In the genomic region with DNA sequence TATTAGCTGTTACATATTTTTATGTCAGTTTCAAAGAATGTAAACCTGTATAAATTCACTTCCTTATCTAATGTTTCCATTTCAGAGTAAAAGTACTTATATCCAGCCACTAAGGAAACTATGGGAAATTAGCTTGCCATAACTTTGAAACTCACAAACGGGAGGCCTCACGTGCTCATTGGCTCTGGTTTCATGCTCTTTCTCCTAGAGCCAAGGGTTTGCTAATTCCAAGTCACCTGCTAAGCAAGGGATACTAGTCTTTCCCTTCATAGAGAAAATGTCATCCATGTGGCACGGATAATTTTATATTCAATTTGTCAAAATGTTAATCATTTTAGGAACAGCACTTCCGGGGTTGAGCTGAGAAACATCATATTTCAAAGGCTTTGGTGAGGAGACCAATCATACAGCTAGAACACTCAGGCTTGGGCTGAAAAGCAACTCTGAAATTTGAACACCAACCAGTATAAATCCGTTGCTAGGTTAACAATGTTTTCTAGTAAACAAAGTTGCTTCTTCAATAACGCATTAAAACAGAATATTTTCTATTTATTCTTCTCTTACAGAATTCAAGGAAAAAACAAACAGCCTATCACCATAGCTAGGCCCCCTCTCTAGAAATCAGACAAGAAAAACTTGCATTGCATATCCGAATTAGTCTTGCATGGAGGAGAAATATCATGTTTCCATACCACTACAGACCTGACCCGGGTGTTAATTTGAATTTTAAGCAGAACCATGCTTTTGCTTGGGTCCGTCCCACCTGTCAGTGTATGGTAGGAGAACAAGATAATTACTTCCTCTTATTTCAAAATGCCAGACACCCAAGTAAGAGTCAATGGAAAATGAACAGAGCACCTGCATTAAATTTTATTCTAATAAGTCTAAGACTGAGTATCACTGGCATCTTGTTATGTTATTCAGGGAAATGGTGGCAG, we compare ENCODE assay signal across 24 cellular contexts.
"Had no signal": no experiment of that assay in that cellular context is flagged by ENCODE, and none has a peak within 500 bp of the region (broad histone marks: within the 10 kb centered on the region; RNA-seq: fewer than 3 reads in every experiment).

No MANE protein-coding gene starts in this region.

- DNase-seq: activated B cell treated with CpG ODN at 0.5 μM for 24 hours; activated CD4-positive, alpha-beta memory T cell treated with anti-CD3 and anti-CD28 coated beads for 36 hours; activated CD4-positive, alpha-beta T cell treated with anti-CD3 and anti-CD28 coated beads for 1 hour; activated CD4-positive, alpha-beta T cell treated with anti-CD3 and anti-CD28 coated beads, Interleukin-2, amount 10 ng/mL, durations not matched to agents 24 days and 14 days; activated CD8-positive, alpha-beta memory T cell treated with anti-CD3 and anti-CD28 coated beads for 24 hours; activated gamma-delta T cell; activated naive CD4-positive, alpha-beta T cell treated with anti-CD3 and anti-CD28 coated beads for 36 hours; activated T-cell treated with anti-CD3 and anti-CD28 coated beads for 4 hours; activated T-cell treated with anti-CD3 and anti-CD28 coated beads, Interleukin-2, amount 50 U/mL, for 48 hours; amygdala; Kasumi-1; NCI-H1048; NCI-H1417; NCI-H2029; NCI-H446; NCI-H524; NCI-H82; NK-92 treated with Interleukin-12 subunit alpha and Interleukin-12 subunit beta, amount 100 ng/mL, for 24 hours; SIG-M5; T-cell; T-helper 2 cell; T1000 had no signal

- ATAC-seq: activated T-helper 17 cell treated with anti-CD3 and anti-CD28 coated beads, Interleukin-2, amount 50 U/mL, for 72 hours; K562; T-cell had no signal

- H3K4me3 ChIP-seq: K562 had no signal
